In genomic region chr9:135447126-135447525, GRCh38 we compare ENCODE assay signal across 24 cellular contexts. TPM values are rescaled to one million over a fixed set of nuclear protein-coding genes. Genes with fewer than 3 reads are reported as not detected.
"Had no signal": no experiment of that assay in that cellular context is flagged by ENCODE, and none has a peak within 500 bp of the region (broad histone marks: within the 10 kb centered on the region; RNA-seq: fewer than 3 reads in every experiment).

No MANE protein-coding gene starts in this region.

- ATAC-seq: left ventricle myocardium superior; lower lobe of right lung; naive thymus-derived CD8-positive, alpha-beta T cell; stimulated activated memory B cell treated with anti-CD40 and anti-IgM and Interleukin-4, amounts not matched to agents 10 μg/mL and 1 μg/mL and 100 μg/mL, for 72 hours; stimulated activated naive CD8-positive, alpha-beta T cell treated with anti-CD3 and anti-CD28 coated beads, Interleukin-15, amount 100 ng/mL, for 72 hours had no signal

- DNase-seq: islet precursor cell; left ventricle myocardium superior; lower lobe of right lung; mammary epithelial cell; mesenchymal stem cell; naive thymus-derived CD8-positive, alpha-beta T cell; nephron progenitor cell; occipital lobe; ovary; right lobe of liver; stimulated activated CD4-positive, alpha-beta T cell treated with anti-CD3 and anti-CD28 coated beads, Interleukin-1b, Interleukin-23, amount 100 ng/mL, for 48 hours; stimulated activated CD4-positive, alpha-beta T cell treated with anti-CD3 and anti-CD28 coated beads, Interleukin-2, amount 100 ng/mL, for 48 hours; stimulated activated CD4-positive, alpha-beta T cell treated with anti-CD3 and anti-CD28 coated beads, Interleukin-4, amount 100 ng/mL, for 4 hours; stimulated activated CD8-positive, alpha-beta memory T cell treated with anti-CD3 and anti-CD28 coated beads, Interleukin-4, amount 100 ng/mL, for 48 hours; stimulated activated naive CD4-positive, alpha-beta T cell treated with Interleukin-2 at 50 U/mL for 16 hours; stimulated activated naive CD8-positive, alpha-beta T cell treated with anti-CD3 and anti-CD28 coated beads, Interleukin-15, amount 100 ng/mL, for 72 hours; substantia nigra; uterus had no signal

- H3K27ac ChIP-seq: lower lobe of right lung, neural progenitor cell, neutrophil, ovary, right atrium auricular region, right lobe of liver, tibial nerve, uterus had no signal

- H3K36me3 ChIP-seq: lower lobe of right lung, neural progenitor cell, neutrophil, ovary, right atrium auricular region, right lobe of liver, tibial nerve, uterus had no signal

- H3K9ac ChIP-seq: neural progenitor cell had no signal

- H3K4me3 ChIP-seq: lower lobe of right lung, neural progenitor cell, ovary, right atrium auricular region, right lobe of liver, smooth muscle cell, tibial nerve, uterus had no signal

- H2AFZ ChIP-seq: neural progenitor cell had no signal

- H3K4me2 ChIP-seq: neural progenitor cell, smooth muscle cell had no signal

- H3K27me3 ChIP-seq: neural progenitor cell, ovary, right atrium auricular region, right lobe of liver, uterus had no signal

- H3K9me3 ChIP-seq: lower lobe of right lung, neutrophil, ovary, right atrium auricular region, right lobe of liver, tibial nerve, uterus had no signal

- H3K4me1 ChIP-seq: lower lobe of right lung, right lobe of liver, tibial nerve, uterus had no signal

RNA-seq across cellular contexts. Expression of gene PPP1R26, which starts 32.5 kb away (rescaled TPM):
- polyA plus RNA-seq: naive thymus-derived CD8-positive, alpha-beta T cell had no signal
